ENCODE assay signal across 23 cellular contexts in genomic region chr10:72379776-72380175, GRCh38.
"Had no signal": no experiment of that assay in that cellular context is flagged by ENCODE, and none has a peak within 500 bp of the region (broad histone marks: within the 10 kb centered on the region; RNA-seq: fewer than 3 reads in every experiment).

No MANE protein-coding gene starts in this region.

- H3K27ac Mint-ChIP-seq: activated CD4-positive, alpha-beta T cell treated with anti-CD3 and anti-CD28 coated beads, Interleukin-2, amount 10 ng/mL, durations not matched to agents 24 days and 14 days; activated CD8-positive, alpha-beta memory T cell treated with anti-CD3 and anti-CD28 coated beads, Interleukin-2, amount 10 ng/mL, durations not matched to agents 7 days and 5 days; activated CD8-positive, alpha-beta T cell treated with anti-CD3 and anti-CD28 coated beads for 36 hours; activated naive CD4-positive, alpha-beta T cell treated with anti-CD3 and anti-CD28 coated beads, Interleukin-2, amount 50 U/mL, for 24 hours; activated T-helper 1 cell treated with anti-CD3 and anti-CD28 coated beads, Interleukin-12 subunit alpha, Interleukin-12 subunit beta, Interleukin-2, Interleukin-4 antibody, amounts not matched to agents 30 ng/mL and 10 ng/mL and 1 ng/mL, durations not matched to agents 14 hours and 24 hours and 36 hours; naive thymus-derived CD4-positive, alpha-beta T cell had no signal

- H3K36me3 ChIP-seq: breast epithelium, colonic mucosa, ovary, prostate gland had no signal

- H3K4me3 Mint-ChIP-seq: activated CD4-positive, alpha-beta T cell treated with anti-CD3 and anti-CD28 coated beads, Interleukin-2, amount 10 ng/mL, durations not matched to agents 24 days and 14 days; activated CD8-positive, alpha-beta memory T cell treated with anti-CD3 and anti-CD28 coated beads, Interleukin-2, amount 10 ng/mL, durations not matched to agents 7 days and 5 days; activated CD8-positive, alpha-beta T cell treated with anti-CD3 and anti-CD28 coated beads for 36 hours; activated naive CD4-positive, alpha-beta T cell treated with anti-CD3 and anti-CD28 coated beads, Interleukin-2, amount 50 U/mL, for 24 hours; activated T-helper 1 cell treated with anti-CD3 and anti-CD28 coated beads, Interleukin-12 subunit alpha, Interleukin-12 subunit beta, Interleukin-2, Interleukin-4 antibody, amounts not matched to agents 30 ng/mL and 10 ng/mL and 1 ng/mL, durations not matched to agents 14 hours and 24 hours and 36 hours; naive thymus-derived CD4-positive, alpha-beta T cell had no signal

- H3K4me3 ChIP-seq: breast epithelium, colonic mucosa, esophagus muscularis mucosa, gastroesophageal sphincter, ovary, prostate gland, upper lobe of left lung had no signal

- H3K27me3 Mint-ChIP-seq: activated CD4-positive, alpha-beta T cell treated with anti-CD3 and anti-CD28 coated beads, Interleukin-2, amount 10 ng/mL, durations not matched to agents 24 days and 14 days; activated CD8-positive, alpha-beta memory T cell treated with anti-CD3 and anti-CD28 coated beads, Interleukin-2, amount 10 ng/mL, durations not matched to agents 7 days and 5 days; activated CD8-positive, alpha-beta T cell treated with anti-CD3 and anti-CD28 coated beads for 36 hours; activated naive CD4-positive, alpha-beta T cell treated with anti-CD3 and anti-CD28 coated beads, Interleukin-2, amount 50 U/mL, for 24 hours; naive thymus-derived CD4-positive, alpha-beta T cell had no signal

- H3K4me1 ChIP-seq: breast epithelium, colonic mucosa, esophagus muscularis mucosa, gastroesophageal sphincter, prostate gland, upper lobe of left lung had no signal

- H3K9me3 ChIP-seq: breast epithelium, colonic mucosa, esophagus muscularis mucosa, gastroesophageal sphincter, ovary, prostate gland, upper lobe of left lung had no signal

- H3K27me3 ChIP-seq: breast epithelium, colonic mucosa, esophagus muscularis mucosa, gastroesophageal sphincter, ovary, upper lobe of left lung had no signal

- DNase-seq: activated CD4-positive, alpha-beta T cell treated with anti-CD3 and anti-CD28 coated beads, Interleukin-2, amount 10 ng/mL, durations not matched to agents 24 days and 14 days; activated CD8-positive, alpha-beta memory T cell treated with anti-CD3 and anti-CD28 coated beads, Interleukin-2, amount 10 ng/mL, durations not matched to agents 7 days and 5 days; activated CD8-positive, alpha-beta T cell treated with anti-CD3 and anti-CD28 coated beads for 36 hours; activated gamma-delta T cell treated with Interleukin-2 at 50 U/mL for 16 hours; activated T-cell treated with anti-CD3 and anti-CD28 coated beads for 4 hours; anterior cingulate cortex; colonic mucosa; head of caudate nucleus; hypothalamus; islet precursor cell; left colon; naive thymus-derived CD4-positive, alpha-beta T cell; ovary; stimulated activated CD4-positive, alpha-beta T cell treated with anti-CD3 and anti-CD28 coated beads, Interleukin-12 subunit alpha, Interleukin-12 subunit beta, amount 100 ng/mL, for 4 hours; stimulated activated CD4-positive, alpha-beta T cell treated with anti-CD3 and anti-CD28 coated beads, Interleukin-4, amount 100 ng/mL, for 4 hours; stimulated activated naive CD8-positive, alpha-beta T cell treated with anti-CD3 and anti-CD28 coated beads, Interleukin-15, Interleukin-2, amounts not matched to agents 100 U/mL and 50 U/mL, for 24 hours; upper lobe of left lung had no signal

- H3K4me1 Mint-ChIP-seq: activated naive CD4-positive, alpha-beta T cell treated with anti-CD3 and anti-CD28 coated beads, Interleukin-2, amount 50 U/mL, for 24 hours had no signal

- H3K9me3 Mint-ChIP-seq: activated CD4-positive, alpha-beta T cell treated with anti-CD3 and anti-CD28 coated beads, Interleukin-2, amount 10 ng/mL, durations not matched to agents 24 days and 14 days; activated CD8-positive, alpha-beta T cell treated with anti-CD3 and anti-CD28 coated beads for 36 hours; activated naive CD4-positive, alpha-beta T cell treated with anti-CD3 and anti-CD28 coated beads, Interleukin-2, amount 50 U/mL, for 24 hours; activated T-helper 1 cell treated with anti-CD3 and anti-CD28 coated beads, Interleukin-12 subunit alpha, Interleukin-12 subunit beta, Interleukin-2, Interleukin-4 antibody, amounts not matched to agents 30 ng/mL and 10 ng/mL and 1 ng/mL, durations not matched to agents 14 hours and 24 hours and 36 hours; naive thymus-derived CD4-positive, alpha-beta T cell had no signal

- ATAC-seq: activated CD8-positive, alpha-beta T cell treated with anti-CD3 and anti-CD28 coated beads for 36 hours; gastroesophageal sphincter; left colon; naive thymus-derived CD4-positive, alpha-beta T cell; stimulated activated naive CD8-positive, alpha-beta T cell treated with anti-CD3 and anti-CD28 coated beads, Interleukin-15, Interleukin-2, amounts not matched to agents 100 U/mL and 50 U/mL, for 24 hours had no signal

- H3K27ac ChIP-seq: breast epithelium, colonic mucosa, esophagus muscularis mucosa, gastroesophageal sphincter, ovary, prostate gland, upper lobe of left lung had no signal
